In the genomic region with DNA sequence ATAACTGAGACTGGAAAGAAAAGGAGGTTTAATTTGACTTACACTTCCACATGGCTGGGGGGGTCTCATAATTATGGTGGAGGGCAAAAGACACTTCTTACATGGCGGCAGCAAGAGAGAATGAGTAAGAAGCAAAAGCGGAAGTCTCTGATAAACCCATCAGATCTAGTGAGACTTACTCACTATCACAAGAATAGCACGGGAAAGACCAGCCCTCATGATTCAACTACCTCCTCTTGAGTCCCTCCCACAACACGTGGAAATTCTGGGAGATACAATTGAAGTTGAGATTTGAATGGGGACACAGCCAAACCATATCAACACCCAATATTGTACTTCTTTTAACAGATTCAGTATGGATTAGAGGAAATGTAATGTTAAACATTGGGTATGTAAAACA, we compare ENCODE assay signal across 28 cellular contexts.
"Had no signal": no experiment of that assay in that cellular context is flagged by ENCODE, and none has a peak within 500 bp of the region (broad histone marks: within the 10 kb centered on the region; RNA-seq: fewer than 3 reads in every experiment).

No MANE protein-coding gene starts in this region.

- H3K4me2 ChIP-seq: neural progenitor cell, smooth muscle cell had no signal

- ATAC-seq: left colon; left lung; lower lobe of right lung; natural killer cell; right lobe of liver; stimulated activated memory B cell treated with anti-CD40 and anti-IgM and Interleukin-4, amounts not matched to agents 10 μg/mL and 1 μg/mL and 100 μg/mL, for 72 hours; stimulated activated naive CD8-positive, alpha-beta T cell treated with anti-CD3 and anti-CD28 coated beads, Interleukin-15, amount 100 ng/mL, for 72 hours had no signal

- H3K36me3 ChIP-seq: left lung, lower lobe of right lung, neural progenitor cell, neutrophil, ovary, right atrium auricular region, right lobe of liver, tibial nerve, uterus had no signal

- H3K27me3 ChIP-seq: left lung, neural progenitor cell, neutrophil, ovary, right atrium auricular region, right lobe of liver, tibial nerve, uterus had no signal

- H3K4me1 ChIP-seq: right lobe of liver, uterus had no signal

- H3K9me3 ChIP-seq: neutrophil, ovary, right lobe of liver had no signal

- FAIRE-seq: islet of Langerhans, kidney had no signal

- H3K4me3 ChIP-seq: left lung, lower lobe of right lung, neural progenitor cell, ovary, right atrium auricular region, right lobe of liver, smooth muscle cell, tibial nerve, uterus had no signal

- DNase-seq: hypothalamus; immature natural killer cell; kidney; left colon; left lung; lower lobe of right lung; mammary epithelial cell; mesenchymal stem cell; naive B cell; natural killer cell; nephron progenitor cell; ovary; right lobe of liver; stimulated activated CD4-positive, alpha-beta T cell treated with anti-CD3 and anti-CD28 coated beads, Interleukin-1b, Interleukin-23, amount 100 ng/mL, for 48 hours; stimulated activated CD4-positive, alpha-beta T cell treated with anti-CD3 and anti-CD28 coated beads, Interleukin-2, amount 100 ng/mL, for 48 hours; stimulated activated CD4-positive, alpha-beta T cell treated with anti-CD3 and anti-CD28 coated beads, Interleukin-4, amount 100 ng/mL, for 4 hours; stimulated activated CD8-positive, alpha-beta memory T cell treated with anti-CD3 and anti-CD28 coated beads, Interleukin-4, amount 100 ng/mL, for 48 hours; stimulated activated naive CD4-positive, alpha-beta T cell treated with Interleukin-2 at 50 U/mL for 16 hours; stimulated activated naive CD8-positive, alpha-beta T cell treated with anti-CD3 and anti-CD28 coated beads, Interleukin-15, amount 100 ng/mL, for 72 hours; substantia nigra; uterus had no signal

- H3K27ac ChIP-seq: left lung, lower lobe of right lung, neural progenitor cell, neutrophil, ovary, right atrium auricular region, right lobe of liver, tibial nerve, uterus had no signal

- H3K9ac ChIP-seq: neural progenitor cell had no signal
